ENCODE assay signal across 12 cellular contexts in genomic region chr13:113245858-113246791, GRCh38. TPM values are rescaled to one million over a fixed set of nuclear protein-coding genes. Genes with fewer than 3 reads are reported as not detected.
DNase-seq lines count a peak whose midpoint lies in the region; ATAC-seq and TF ChIP-seq lines count a peak whose summit lies in the region.
"Had no signal": no experiment of that assay in that cellular context is flagged by ENCODE, and none has a peak within 500 bp of the region (broad histone marks: within the 10 kb centered on the region; RNA-seq: fewer than 3 reads in every experiment).

No MANE protein-coding gene starts in this region.

- no peaks in the 10 kb centered on the region for H3K27me3 Mint-ChIP-seq in osteocyte (ENCODE audit: unreplicated experiment)

- CTCF ChIA-PET in PC-3 (lab: Charles Lee) = no interaction called here

- H3K79me2 ChIP-seq in PC-3 (ENCODE audit: low read length) = no peaks in the 10 kb centered on the region

- no peak overlapping the region for H3K4me2 ChIP-seq in PC-3 (ENCODE audit: low read length)

- H3K9me2 ChIP-seq in PC-3 (replicated peaks; ENCODE audit: low read length) = no peaks in the 10 kb centered on the region

- H3K36me3 Mint-ChIP-seq in osteocyte (ENCODE audit: unreplicated experiment) = peaks cover 62% of the 10 kb centered on the region

- BruUV-seq in PC-3 (replicated peaks; lab: Mats Ljungman, UMichigan) = no TSS peak

- no peak overlapping the region for H3K27ac ChIP-seq in PC-3 (ENCODE audit: low read length)

- no peaks in the 10 kb centered on the region for H4K20me1 ChIP-seq in PC-3 (ENCODE audit: low read length)

- no peak overlapping the region for H3K27ac Mint-ChIP-seq in osteocyte (ENCODE audit: unreplicated experiment)

- H3K9ac ChIP-seq in PC-3 (ENCODE audit: low read length) = no peak overlapping the region

- ATAC-seq in PC-3 (peak; percentile 65), HG02678 (IDR thresholded peaks at IDR 0.05; ENCODE audit: unreplicated experiment) (no peak)

- DNase-seq in GM10266 (ENCODE audit: extremely low spot score) (no peak), PC-3 (peak; percentile 15), fibroblast of mammary gland (ENCODE audit: low read depth) (peak; percentile 10), osteocyte (ENCODE audit: extremely low spot score, unreplicated experiment) (no peak), NCI-H226 (no peak), cerebellar nuclear complex (lab: John Stamatoyannopoulos, UW) (no peak)
- DNase-seq in activated CD4-positive, CD25-positive, alpha-beta regulatory T cell (lab: John Stamatoyannopoulos, UW) = no peak
- DNase-seq: DND-41; NCI-H1436; stimulated activated CD4-positive, alpha-beta T cell treated with anti-CD3 and anti-CD28 coated beads, Interleukin-12 subunit alpha, Interleukin-12 subunit beta, amount 100 ng/mL, for 4 hours had no signal

- no peak overlapping the region for H2AFZ ChIP-seq in PC-3 (ENCODE audit: low read length)

- no peaks in the 10 kb centered on the region for H3K9me3 Mint-ChIP-seq in osteocyte (ENCODE audit: unreplicated experiment)

- H3K4me3 Mint-ChIP-seq in osteocyte (ENCODE audit: unreplicated experiment) = no peak overlapping the region

- peaks cover 27% of the 10 kb centered on the region for H3K36me3 ChIP-seq in PC-3 (ENCODE audit: low read depth, low read length)

- intact Hi-C loops in PC-3 (cut with micrococcal nuclease) = no loop called here

- no peaks in the 10 kb centered on the region for H3K9me3 ChIP-seq in PC-3 (ENCODE audit: low read length)
- H3K9me3 ChIP-seq: HAP-1 had no signal

- H3K4me3 ChIP-seq in PC-3 (ENCODE audit: low read length) = no peak overlapping the region
- no peak overlapping the region for H3K4me3 ChIP-seq in fibroblast of mammary gland (ENCODE audit: control insufficient read depth, low read depth, low read length)
- H3K4me3 ChIP-seq: HAP-1 had no signal

- TF ChIP-seq CTCF in GM10266 (IDR thresholded peaks at IDR 0.05; ENCODE audit: control insufficient read depth, insufficient read depth, low read depth, missing control alignments) = peak; percentile 32
- peak; percentile 61 for TF ChIP-seq CTCF in PC-3 (conservative IDR thresholded peaks at IDR 0.05; ENCODE audit: low read depth, low read length)
- TF ChIP-seq CTCF in fibroblast of mammary gland (conservative IDR thresholded peaks at IDR 0.05; ENCODE audit: control insufficient read depth, insufficient read depth, low read depth, low read length) = peak; percentile 27
- TF ChIP-seq CTCF in osteocyte (IDR thresholded peaks at IDR 0.05) = peak; percentile 35

- H3F3A ChIP-seq in PC-3 (ENCODE audit: low read length, unreplicated experiment) = no peaks in the 10 kb centered on the region

- H3K4me1 ChIP-seq in PC-3 (ENCODE audit: insufficient read depth, low read length) = no peaks in the 10 kb centered on the region
- H3K4me1 ChIP-seq: HAP-1 had no signal

- no peaks in the 10 kb centered on the region for H3K4me1 Mint-ChIP-seq in osteocyte (ENCODE audit: unreplicated experiment)

- H3K27me3 ChIP-seq in PC-3 (ENCODE audit: low read length) = no peaks in the 10 kb centered on the region

- POLR2A ChIA-PET in PC-3 (lab: Charles Lee; ENCODE audit: unreplicated experiment) = no interaction called here

RNA-seq across cellular contexts. Expression of gene CUL4A, which starts 36.7 kb away (rescaled TPM):
- total RNA-seq in PC-3 (2014; rRNA removed) (82.4 and 88.7 TPM in 2 replicates), osteocyte (76.7 and 77.3 TPM in 2 replicates)

RNA-seq across cellular contexts. Expression of gene PCID2, which starts 37.7 kb away (rescaled TPM):
- 35.1 and 39.4 TPM in 2 replicates for total RNA-seq in PC-3 (2014; rRNA removed)
- 47.9 and 48.1 TPM in 2 replicates for total RNA-seq in osteocyte

RNA-seq across cellular contexts. Expression of gene LAMP1, which starts 50.9 kb away (rescaled TPM):
- total RNA-seq in PC-3 (2014; rRNA removed) (110 and 111 TPM in 2 replicates), osteocyte (413 and 449 TPM in 2 replicates)

Comparison
In these comparisons a context has a peak if more than half of its experiments do, and no peak if none do; other contexts are left out.
1. DNase-seq: peak in PC-3 (single experiment) and fibroblast of mammary gland (single experiment); none in GM10266 (single experiment), osteocyte (single experiment), activated CD4-positive, CD25-positive, alpha-beta regulatory T cell (0 of 4), NCI-H226 (single experiment) and cerebellar nuclear complex (0 of 2).
2. Peak in every context shown above with its lines, with median percentiles within 50 percentile points of each other: CTCF ChIP-seq.